13 cellular contexts compared by ENCODE assay signal in the genomic region with DNA sequence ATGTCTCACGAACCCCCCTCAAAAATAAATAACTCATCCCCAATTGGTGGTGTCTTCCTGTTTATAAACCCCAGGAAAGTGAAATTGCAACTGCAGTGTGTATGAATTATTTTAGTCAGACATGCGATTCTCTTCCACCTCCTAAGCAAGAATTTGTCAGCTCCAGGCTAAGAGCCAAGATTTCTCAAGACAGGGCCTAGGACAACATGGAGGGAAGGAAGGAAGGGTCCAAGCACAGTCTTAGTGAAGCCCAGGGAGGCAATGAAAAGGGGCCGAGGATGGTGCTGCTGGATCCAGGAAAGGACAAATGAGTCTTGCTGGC. TPM values are rescaled to one million over a fixed set of nuclear protein-coding genes. Genes with fewer than 3 reads are reported as not detected.
DNase-seq lines count a peak whose midpoint lies in the region; ATAC-seq and TF ChIP-seq lines count a peak whose summit lies in the region.
"Had no signal": no experiment of that assay in that cellular context is flagged by ENCODE, and none has a peak within 500 bp of the region (broad histone marks: within the 10 kb centered on the region; RNA-seq: fewer than 3 reads in every experiment).

No MANE protein-coding gene starts in this region.

- TF ChIP-seq CTCF in GM12865 (IDR thresholded peaks at IDR 0.05; ENCODE audit: insufficient read depth, low read depth, low read length, missing control alignments): no peak

- H3K27ac ChIP-seq in ACC112 (ENCODE audit: low read depth, low read length): peak overlapping the region; percentile 62
- H3K27ac ChIP-seq: prostate gland, RWPE1 had no signal

- H3K27me3 Mint-ChIP-seq in activated T-helper 1 cell treated with anti-CD3 and anti-CD28 coated beads, Interleukin-12 subunit alpha, Interleukin-12 subunit beta, Interleukin-2, Interleukin-4 antibody, amounts not matched to agents 30 ng/mL and 10 ng/mL and 1 ng/mL, durations not matched to agents 14 hours and 24 hours and 36 hours (ENCODE audit: insufficient read depth): no peaks in the 10 kb centered on the region

- H3K4me3 Mint-ChIP-seq in activated T-helper 1 cell treated with anti-CD3 and anti-CD28 coated beads, Interleukin-12 subunit alpha, Interleukin-12 subunit beta, Interleukin-2, Interleukin-4 antibody, amounts not matched to agents 30 ng/mL and 10 ng/mL and 1 ng/mL, durations not matched to agents 14 hours and 24 hours and 36 hours: peak overlapping the region; percentile 42

- H2AFZ ChIP-seq in ACC112 (ENCODE audit: low read length, unreplicated experiment): peak overlapping the region; percentile 85

- no peaks in the 10 kb centered on the region for H3K36me3 ChIP-seq in ACC112 (ENCODE audit: insufficient read depth, low read length)
- H3K36me3 ChIP-seq: adrenal gland, prostate gland had no signal

- intact Hi-C loops in activated T-helper 1 cell treated with anti-CD3 and anti-CD28 coated beads, Interleukin-12 subunit alpha, Interleukin-12 subunit beta, Interleukin-2, Interleukin-4 antibody, amounts not matched to agents 30 ng/mL and 10 ng/mL and 1 ng/mL, durations not matched to agents 14 hours and 24 hours and 36 hours (cut with micrococcal nuclease): loop anchor here (5.0 kb wide), 1 partner anchor 40 kb away; no protein-coding TSS in a partner anchor

- DNase-seq in GM12865 (ENCODE audit: low read depth): peak; percentile 38
- no peak for DNase-seq in activated T-helper 1 cell treated with anti-CD3 and anti-CD28 coated beads, Interleukin-12 subunit alpha, Interleukin-12 subunit beta, Interleukin-2, Interleukin-4 antibody, amounts not matched to agents 30 ng/mL and 10 ng/mL and 1 ng/mL, durations not matched to agents 14 hours and 24 hours and 36 hours (ENCODE audit: low spot score)
- DNase-seq in iris pigment epithelial cell (ENCODE audit: low read depth): peak; percentile 72
- no peak for DNase-seq in occipital lobe (lab: John Stamatoyannopoulos, UW)
- no peak for DNase-seq in hippocampal formation (lab: John Stamatoyannopoulos, UW)
- DNase-seq: activated CD4-positive, alpha-beta T cell treated with anti-CD3 and anti-CD28 coated beads, Interleukin-2, amount 50 U/mL, for 4 hours; NCI-H2171 had no signal

- peaks cover 20% of the 10 kb centered on the region for H3K79me2 ChIP-seq in ACC112 (ENCODE audit: control insufficient read depth, insufficient read depth, low read length, unreplicated experiment)

- peaks cover 30% of the 10 kb centered on the region for H3K4me1 ChIP-seq in ACC112 (ENCODE audit: control insufficient read depth, insufficient read depth, low read length, unreplicated experiment)
- H3K4me1 ChIP-seq: adrenal gland, prostate gland had no signal

- H3K36me3 Mint-ChIP-seq in activated T-helper 1 cell treated with anti-CD3 and anti-CD28 coated beads, Interleukin-12 subunit alpha, Interleukin-12 subunit beta, Interleukin-2, Interleukin-4 antibody, amounts not matched to agents 30 ng/mL and 10 ng/mL and 1 ng/mL, durations not matched to agents 14 hours and 24 hours and 36 hours (ENCODE audit: low read depth): peaks cover 7% of the 10 kb centered on the region

- H3K27me3 ChIP-seq in ACC112 (ENCODE audit: insufficient read depth, low read length): no peaks in the 10 kb centered on the region
- H3K27me3 ChIP-seq: adrenal gland had no signal

- H3K4me1 Mint-ChIP-seq in activated T-helper 1 cell treated with anti-CD3 and anti-CD28 coated beads, Interleukin-12 subunit alpha, Interleukin-12 subunit beta, Interleukin-2, Interleukin-4 antibody, amounts not matched to agents 30 ng/mL and 10 ng/mL and 1 ng/mL, durations not matched to agents 14 hours and 24 hours and 36 hours (ENCODE audit: low read depth): peaks cover 69% of the 10 kb centered on the region

- H3K4me3 ChIP-seq in ACC112 (ENCODE audit: low read depth, low read length) (peak overlapping the region; percentile 59), GM12865 (ENCODE audit: low read depth, low read length) (peak overlapping the region; percentile 57)
- H3K4me3 ChIP-seq: adrenal gland, prostate gland had no signal

- ATAC-seq in GM18517 (IDR thresholded peaks at IDR 0.05; ENCODE audit: unreplicated experiment) (no peak), GM19455 (IDR thresholded peaks at IDR 0.05; ENCODE audit: unreplicated experiment) (no peak)

- H3K27ac Mint-ChIP-seq in activated T-helper 1 cell treated with anti-CD3 and anti-CD28 coated beads, Interleukin-12 subunit alpha, Interleukin-12 subunit beta, Interleukin-2, Interleukin-4 antibody, amounts not matched to agents 30 ng/mL and 10 ng/mL and 1 ng/mL, durations not matched to agents 14 hours and 24 hours and 36 hours: peak overlapping the region; percentile 40

- no peaks in the 10 kb centered on the region for H3K9me3 Mint-ChIP-seq in activated T-helper 1 cell treated with anti-CD3 and anti-CD28 coated beads, Interleukin-12 subunit alpha, Interleukin-12 subunit beta, Interleukin-2, Interleukin-4 antibody, amounts not matched to agents 30 ng/mL and 10 ng/mL and 1 ng/mL, durations not matched to agents 14 hours and 24 hours and 36 hours

RNA-seq across cellular contexts. Expression of a gene that starts 20.0 kb away (rescaled TPM):
- total RNA-seq in activated T-helper 1 cell treated with anti-CD3 and anti-CD28 coated beads, Interleukin-12 subunit alpha, Interleukin-12 subunit beta, Interleukin-2, Interleukin-4 antibody, amounts not matched to agents 30 ng/mL and 10 ng/mL and 1 ng/mL, durations not matched to agents 14 hours and 24 hours and 36 hours: 69.1 and 73.9 TPM in 2 replicates
- total RNA-seq in occipital lobe: 16.4 TPM

Comparison
In these comparisons a context has a peak if more than half of its experiments do, and no peak if none do; other contexts are left out.
1. DNase-seq: peak in GM12865 (single experiment) and iris pigment epithelial cell (single experiment); none in activated T-helper 1 cell treated with anti-CD3 and anti-CD28 coated beads, Interleukin-12 subunit alpha, Interleukin-12 subunit beta, Interleukin-2, Interleukin-4 antibody, amounts not matched to agents 30 ng/mL and 10 ng/mL and 1 ng/mL, durations not matched to agents 14 hours and 24 hours and 36 hours (single experiment), occipital lobe (single experiment) and hippocampal formation (0 of 2).